ENCODE assay signal across 8 cellular contexts in genomic region chr7:128963327-128963757, GRCh38. TPM values are rescaled to one million over a fixed set of nuclear protein-coding genes. Genes with fewer than 3 reads are reported as not detected.
DNase-seq lines count a peak whose midpoint lies in the region; ATAC-seq and TF ChIP-seq lines count a peak whose summit lies in the region.

No MANE protein-coding gene starts in this region.

- H3K36me3 ChIP-seq in prostate gland (no peaks in the 10 kb centered on the region), heart right ventricle (peaks cover 0 to 96% (median 33%) of the 10 kb centered on the region in 9 donors)

- peaks cover 15 to 47% (median 20%) of the 10 kb centered on the region in 3 donors for H3K36me3 Mint-ChIP-seq in immature natural killer cell

- peaks cover 0 to 13% of the 10 kb centered on the region in 2 donors for H3K4me1 Mint-ChIP-seq in immature natural killer cell

- H3K4me1 ChIP-seq in prostate gland (replicated peaks) (no peaks in the 10 kb centered on the region), heart right ventricle (peaks cover 0 to 4% (median 0%) of the 10 kb centered on the region in 9 donors)

- peak; percentile 70 for ATAC-seq in GM21381 (IDR thresholded peaks at IDR 0.05; ENCODE audit: unreplicated experiment)
- ATAC-seq in HG03571 (IDR thresholded peaks at IDR 0.05; ENCODE audit: unreplicated experiment), result peak; percentile 73
- ATAC-seq in heart right ventricle, result no peak

- H3K4me3 ChIP-seq in prostate gland (no peak overlapping the region), heart right ventricle (no peak overlapping the region)

- TF ChIP-seq CTCF in prostate gland (IDR thresholded peaks at IDR 0.05), result no peak
- no peak for TF ChIP-seq CTCF in heart right ventricle (IDR thresholded peaks at IDR 0.05)

- H3K27me3 ChIP-seq in prostate gland (replicated peaks; ENCODE audit: insufficient read depth) (no peaks in the 10 kb centered on the region), heart right ventricle (no peaks in the 10 kb centered on the region)

- H3K9me3 ChIP-seq in prostate gland (no peaks in the 10 kb centered on the region), heart right ventricle (no peaks in the 10 kb centered on the region)

- no peak for TF ChIP-seq POLR2A in prostate gland (IDR thresholded peaks at IDR 0.05)

- H3K27ac ChIP-seq in prostate gland, result no peak overlapping the region
- H3K27ac ChIP-seq in heart right ventricle, result no peak overlapping the region

- peak overlapping the region in 1 of 6 donors; percentile 50 for H3K27ac Mint-ChIP-seq in immature natural killer cell

- peak; percentile 28 for DNase-seq in EL
- DNase-seq in iris pigment epithelial cell (ENCODE audit: low read depth), result peak; percentile 58
- no peak for DNase-seq in prostate gland (ENCODE audit: low spot score)
- no peak for DNase-seq in GM03348 (ENCODE audit: low spot score)
- DNase-seq in heart right ventricle, result no peak
- DNase-seq in immature natural killer cell, result no peak

- intact Hi-C loops in prostate gland (cut with DNase I) (no loop called here), heart right ventricle (cut with DNase I) (no loop called here)

- peaks cover 0 to 2% (median 2%) of the 10 kb centered on the region in 3 donors for H3K27me3 Mint-ChIP-seq in immature natural killer cell (ENCODE audit: low read depth in 3 of 3)

- no peak overlapping the region for H3K4me3 Mint-ChIP-seq in immature natural killer cell

- WGBS in prostate gland, result 94% methylated on average over 1 of the region's 1 CpG
- 92 to 94% methylated on average over 1 of the region's 1 CpG for WGBS in heart right ventricle, 2 donors

- H3K9me3 Mint-ChIP-seq in immature natural killer cell, result no peaks in the 10 kb centered on the region

RNA-seq across cellular contexts. Expression of gene IRF5, which starts 25.6 kb away (rescaled TPM):
- total RNA-seq in prostate gland (10 to 100 TPM in 1 of 2 donors, 1 to 10 TPM in 1; 6.0 to 10.6 TPM), heart right ventricle (1 to 10 TPM in 6 of 10 donors, under 1 TPM in 4; 0.46 to 6.6 (median 1.4) TPM)
- polyA plus RNA-seq in heart right ventricle (1 to 10 TPM; 1.3 to 2.8 TPM), immature natural killer cell (10 to 100 TPM; 14.2 to 31.7 (median 25.6) TPM)

RNA-seq across cellular contexts. Expression of gene KCP, which starts 52.8 kb away (rescaled TPM):
- total RNA-seq in prostate gland, result under 1 TPM in 1 of 2 donors, not detected in 1; 0.45 TPM
- total RNA-seq in heart right ventricle, result under 1 TPM; 0.09 to 0.42 (median 0.27) TPM
- polyA plus RNA-seq in heart right ventricle, result under 1 TPM; 0.23 to 0.44 TPM
- polyA plus RNA-seq in immature natural killer cell, result under 1 TPM in 1 of 3 donors, not detected in 2; 0.16 TPM

Comparison
In these comparisons a context has a peak if more than half of its experiments do, and no peak if none do; other contexts are left out.
1. DNase-seq: peak in EL (single experiment) and iris pigment epithelial cell (single experiment); none in prostate gland (single experiment), GM03348 (single experiment), heart right ventricle (0 of 2) and immature natural killer cell (0 of 3).
2. ATAC-seq: peak in GM21381 (single experiment) and HG03571 (single experiment); none in heart right ventricle (0 of 8).